20 cellular contexts compared by ENCODE assay signal in the genomic region with DNA sequence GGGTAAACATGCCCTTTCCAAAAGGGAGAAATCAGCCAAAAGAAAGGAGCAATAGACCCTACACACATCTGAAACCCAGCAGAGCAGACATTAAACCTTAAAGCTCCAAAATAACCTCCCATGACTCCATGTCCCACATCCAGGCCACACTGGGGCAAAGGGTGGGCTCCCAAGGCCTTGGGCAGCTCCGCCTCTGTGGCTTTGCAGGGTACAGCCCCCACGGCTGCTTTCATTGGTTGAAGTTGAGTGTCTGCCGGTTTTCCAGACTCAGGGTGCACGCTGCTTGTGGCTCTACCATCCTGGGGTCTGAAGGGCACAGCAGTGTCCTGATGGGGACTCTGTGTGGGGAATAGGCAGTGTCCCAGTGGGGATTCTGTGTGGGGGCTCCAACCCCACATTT.
"Had no signal": no experiment of that assay in that cellular context is flagged by ENCODE, and none has a peak within 500 bp of the region (broad histone marks: within the 10 kb centered on the region; RNA-seq: fewer than 3 reads in every experiment).

No MANE protein-coding gene starts in this region.

- H3K4me3 ChIP-seq: cardiac muscle cell had no signal

- H3K36me3 Mint-ChIP-seq: activated naive CD4-positive, alpha-beta T cell treated with anti-CD3 and anti-CD28 coated beads, Interleukin-2, amount 50 U/mL, for 24 hours; brain had no signal

- ATAC-seq: activated CD8-positive, alpha-beta T cell treated with anti-CD3 and anti-CD28 coated beads, Interleukin-2, amount 10 ng/mL, durations not matched to agents 7 days and 5 days; PC-3 had no signal

- H3K9me3 Mint-ChIP-seq: activated naive CD4-positive, alpha-beta T cell treated with anti-CD3 and anti-CD28 coated beads, Interleukin-2, amount 50 U/mL, for 24 hours; brain; T-helper 1 cell treated with Interleukin-12 subunit alpha and Interleukin-12 subunit beta and Interleukin-4 antibody, amounts not matched to agents 30 μg/mL and 1 μg/mL, for 36 hours had no signal

- H3K27ac ChIP-seq: cardiac muscle cell had no signal

- H3K4me3 Mint-ChIP-seq: activated CD8-positive, alpha-beta T cell treated with anti-CD3 and anti-CD28 coated beads, Interleukin-2, amount 10 ng/mL, durations not matched to agents 7 days and 5 days; activated naive CD4-positive, alpha-beta T cell treated with anti-CD3 and anti-CD28 coated beads, Interleukin-2, amount 50 U/mL, for 24 hours; brain; T-helper 1 cell treated with Interleukin-12 subunit alpha and Interleukin-12 subunit beta and Interleukin-4 antibody, amounts not matched to agents 30 μg/mL and 1 μg/mL, for 36 hours had no signal

- H3K36me3 ChIP-seq: cardiac muscle cell had no signal

- DNase-seq: activated CD4-positive, alpha-beta T cell treated with anti-CD3 and anti-CD28 coated beads for 48 hours; activated CD4-positive, alpha-beta T cell treated with anti-CD3 and anti-CD28 coated beads, Interleukin-2, amount 50 U/mL, for 4 hours; activated CD4-positive, CD25-positive, alpha-beta regulatory T cell treated with anti-CD3 and anti-CD28 coated beads, Interleukin-2, amount 50 U/mL, for 72 hours; activated CD8-positive, alpha-beta memory T cell treated with anti-CD3 and anti-CD28 coated beads, Interleukin-2, amount 50 U/mL, for 48 hours; activated CD8-positive, alpha-beta T cell treated with anti-CD3 and anti-CD28 coated beads, Interleukin-2, amount 10 ng/mL, durations not matched to agents 7 days and 5 days; activated T-cell treated with anti-CD3 and anti-CD28 coated beads, Interleukin-2, amount 50 U/mL, for 1 hour; amniotic stem cell; Karpas-422; MM.1S; NCI-H1105; NCI-H1436 treated with DMSO at 0.1 percent for 48 hours; NCI-H187; NCI-H2081; NCI-H524; PC-3; SHP77 had no signal

- H3K27me3 Mint-ChIP-seq: activated naive CD4-positive, alpha-beta T cell treated with anti-CD3 and anti-CD28 coated beads, Interleukin-2, amount 50 U/mL, for 24 hours had no signal

- H3K27me3 ChIP-seq: cardiac muscle cell had no signal

- H3K4me1 Mint-ChIP-seq: activated naive CD4-positive, alpha-beta T cell treated with anti-CD3 and anti-CD28 coated beads, Interleukin-2, amount 50 U/mL, for 24 hours had no signal

- H3K27ac Mint-ChIP-seq: activated CD8-positive, alpha-beta T cell treated with anti-CD3 and anti-CD28 coated beads, Interleukin-2, amount 10 ng/mL, durations not matched to agents 7 days and 5 days; activated naive CD4-positive, alpha-beta T cell treated with anti-CD3 and anti-CD28 coated beads, Interleukin-2, amount 50 U/mL, for 24 hours; T-helper 1 cell treated with Interleukin-12 subunit alpha and Interleukin-12 subunit beta and Interleukin-4 antibody, amounts not matched to agents 30 μg/mL and 1 μg/mL, for 36 hours had no signal
